In genomic region chr22:36336246-36337182, GRCh38 we compare ENCODE assay signal across 9 cellular contexts. TPM values are rescaled to one million over a fixed set of nuclear protein-coding genes. Genes with fewer than 3 reads are reported as not detected.
A peak's percentile ranks its signal among the peaks of the same experiment; 100 is the strongest.
DNase-seq lines count a peak whose midpoint lies in the region; TF ChIP-seq lines count a peak whose summit lies in the region.
"Had no signal": no experiment of that assay in that cellular context is flagged by ENCODE, and none has a peak within 500 bp of the region (broad histone marks: within the 10 kb centered on the region; RNA-seq: fewer than 3 reads in every experiment).

No MANE protein-coding gene starts in this region.

- no peaks in the 10 kb centered on the region for H3K9me3 Mint-ChIP-seq in neural crest cell

- peak overlapping the region; percentile 38 for H3K4me3 Mint-ChIP-seq in neural crest cell

- peaks cover 71% of the 10 kb centered on the region for H3K4me1 Mint-ChIP-seq in neural crest cell

- no peaks in the 10 kb centered on the region for H3K27me3 Mint-ChIP-seq in neural crest cell (ENCODE audit: low read depth)

- H3K79me2 ChIP-seq in ACC112 (ENCODE audit: control insufficient read depth, insufficient read depth, low read length, unreplicated experiment), result peaks cover 61% of the 10 kb centered on the region

- no peak overlapping the region for H2AFZ ChIP-seq in ACC112 (ENCODE audit: low read length, unreplicated experiment)

- no peaks in the 10 kb centered on the region for H3K27me3 ChIP-seq in ACC112 (ENCODE audit: insufficient read depth, low read length)
- no peaks in the 10 kb centered on the region for H3K27me3 ChIP-seq in duodenal mucosa (ENCODE audit: control insufficient read depth in 1 of 2, insufficient read depth in 2 of 2, low read length in 2 of 2)

- H3K27ac ChIP-seq in ACC112 (ENCODE audit: low read depth, low read length), result peak overlapping the region; percentile 69
- peak overlapping the region; percentile 33 for H3K27ac ChIP-seq in duodenal mucosa (ENCODE audit: low read depth, low read length)

- peak overlapping the region in 1 of 2 donors; percentile 24 for H3K9ac ChIP-seq in duodenal mucosa (ENCODE audit: low read depth in 1 of 2, low read length in 2 of 2)

- peaks cover 17% of the 10 kb centered on the region for H3K36me3 Mint-ChIP-seq in neural crest cell (ENCODE audit: low read depth)

- peak; percentile 28 for DNase-seq in M059J (ENCODE audit: low read depth)
- no peak for DNase-seq in neural crest cell (ENCODE audit: low read depth, low spot score)
- DNase-seq in hepatic stellate cell (ENCODE audit: low spot score), result no peak
- no peak for DNase-seq in DMS79 treated with DMSO at 0.1 percent for 48 hours (lab: John Stamatoyannopoulos, UW)
- DNase-seq in posterior vena cava (ENCODE audit: low spot score), result no peak
- no peak for DNase-seq in OCI-M1 (lab: John Stamatoyannopoulos, UW)
- DNase-seq: MV-4-11 had no signal

- intact Hi-C loops in posterior vena cava (cut with DNase I), result loop anchor here in 1 of 2 donors (10.0 kb wide), 1 partner anchor 1548 kb away; no protein-coding TSS in a partner anchor

- no peak overlapping the region for H3K4me3 ChIP-seq in ACC112 (ENCODE audit: low read depth, low read length)
- no peak overlapping the region for H3K4me3 ChIP-seq in duodenal mucosa (ENCODE audit: low read depth in 1 of 2, low read length in 2 of 2)

- H3K9me3 ChIP-seq in duodenal mucosa (ENCODE audit: control insufficient read depth in 1 of 2, low read length in 2 of 2), result no peaks in the 10 kb centered on the region

- H3K36me3 ChIP-seq in ACC112 (ENCODE audit: insufficient read depth, low read length) (peaks cover 25% of the 10 kb centered on the region), duodenal mucosa (ENCODE audit: control insufficient read depth in 1 of 2, insufficient read depth in 2 of 2, low read length in 2 of 2) (peaks cover 49 to 89% of the 10 kb centered on the region in 2 donors)

- H3K4me1 ChIP-seq in ACC112 (ENCODE audit: control insufficient read depth, insufficient read depth, low read length, unreplicated experiment) (peaks cover 66% of the 10 kb centered on the region), duodenal mucosa (ENCODE audit: control insufficient read depth in 1 of 2, insufficient read depth in 2 of 2, low read length in 2 of 2) (peaks cover 61 to 73% of the 10 kb centered on the region in 2 donors)

- no peak for TF ChIP-seq CTCF in neural crest cell (conservative IDR thresholded peaks at IDR 0.05)

- peak overlapping the region; percentile 89 for H3K27ac Mint-ChIP-seq in neural crest cell (ENCODE audit: unreplicated experiment)

RNA-seq across cellular contexts. Expression of gene MYH9, which starts 51.3 kb away (rescaled TPM):
- 151 and 320 TPM in 2 replicates for total RNA-seq in M059J (2014; rRNA removed; shearing (Covaris generic))
- 160 and 171 TPM in 2 replicates for total RNA-seq in neural crest cell
- 100 to 1,000 TPM; 831 to 938 TPM for total RNA-seq in posterior vena cava
